In the genomic region with DNA sequence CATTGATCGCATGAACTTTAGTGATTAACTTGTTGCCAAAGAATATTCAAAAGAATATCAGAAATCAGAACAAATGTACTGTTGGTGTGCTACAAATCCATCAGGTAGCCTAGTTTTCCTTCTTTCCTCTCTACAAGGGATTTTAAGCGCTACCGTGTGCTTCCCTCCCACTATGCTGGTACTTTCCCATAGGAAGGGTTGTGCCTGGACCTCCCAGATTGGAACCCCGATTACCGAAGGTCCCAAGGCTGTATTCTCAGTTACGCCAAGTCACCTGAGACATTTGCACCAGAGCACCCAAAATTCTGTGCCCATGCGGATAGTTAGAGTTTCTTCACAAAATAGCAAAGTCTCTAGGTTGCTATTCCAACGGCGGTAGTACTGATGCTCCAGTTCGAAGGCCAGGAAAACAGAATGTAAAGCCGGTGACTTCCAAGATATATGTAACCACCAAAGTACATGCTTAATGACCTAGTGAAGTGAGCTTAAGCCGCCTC, we compare ENCODE assay signal across 8 cellular contexts. TPM values are rescaled to one million over a fixed set of nuclear protein-coding genes. Genes with fewer than 3 reads are reported as not detected.
DNase-seq lines count a peak whose midpoint lies in the region; ATAC-seq and TF ChIP-seq lines count a peak whose summit lies in the region.

No MANE protein-coding gene starts in this region.

- no peak for DNase-seq in activated T-cell treated with anti-CD3 and anti-CD28 coated beads, Interleukin-2, amount 50 U/mL, for 4 hours
- DNase-seq in activated T-cell treated with anti-CD3 and anti-CD28 coated beads, Interleukin-2, amount 50 U/mL, for 1 hour: no peak
- DNase-seq in NB4 (ENCODE audit: low read depth): no peak
- DNase-seq in nephron progenitor cell: no peak
- no peak for DNase-seq in NCI-H1436 (lab: John Stamatoyannopoulos, UW)
- DNase-seq in NCI-H187 treated with DMSO at 0.1 percent for 48 hours (lab: John Stamatoyannopoulos, UW): no peak
- DNase-seq in NCI-H446 treated with DMSO at 0.1 percent for 48 hours (lab: John Stamatoyannopoulos, UW): no peak

- H3K27ac Mint-ChIP-seq in nephron progenitor cell: no peak overlapping the region

- H3K36me3 ChIP-seq in duodenal mucosa (ENCODE audit: control insufficient read depth in 1 of 2, insufficient read depth in 2 of 2, low read length in 2 of 2): peaks cover 0 to 9% of the 10 kb centered on the region in 2 donors

- no peaks in the 10 kb centered on the region for H3K9me3 Mint-ChIP-seq in activated T-cell treated with anti-CD3 and anti-CD28 coated beads, Interleukin-2, amount 50 U/mL, for 4 hours
- H3K9me3 Mint-ChIP-seq in nephron progenitor cell: no peaks in the 10 kb centered on the region

- H3K27me3 Mint-ChIP-seq in activated T-cell treated with anti-CD3 and anti-CD28 coated beads, Interleukin-2, amount 50 U/mL, for 4 hours (ENCODE audit: low read depth): peaks cover 3% of the 10 kb centered on the region
- H3K27me3 Mint-ChIP-seq in nephron progenitor cell (ENCODE audit: low read depth, poor library complexity): peaks cover 31% of the 10 kb centered on the region

- peaks cover 25 to 30% of the 10 kb centered on the region in 2 donors for H3K4me1 ChIP-seq in duodenal mucosa (ENCODE audit: control insufficient read depth in 1 of 2, insufficient read depth in 2 of 2, low read length in 2 of 2)

- H3K4me3 ChIP-seq in NB4 (ENCODE audit: low read depth, low read length) (peak overlapping the region; percentile 97), duodenal mucosa (ENCODE audit: low read depth in 1 of 2, low read length in 2 of 2) (peak overlapping the region; percentile 90 to 92)

- peak overlapping the region; percentile 73 for H3K27ac ChIP-seq in duodenal mucosa (ENCODE audit: low read depth, low read length)

- no peak for TF ChIP-seq POLR2A in NB4 (IDR thresholded peaks at IDR 0.05; ENCODE audit: extremely low read depth, insufficient read length)

- peak overlapping the region; percentile 96 for H3K4me3 Mint-ChIP-seq in activated T-cell treated with anti-CD3 and anti-CD28 coated beads, Interleukin-2, amount 50 U/mL, for 4 hours
- H3K4me3 Mint-ChIP-seq in nephron progenitor cell: peak overlapping the region; percentile 95

- no peaks in the 10 kb centered on the region for H3K9me3 ChIP-seq in duodenal mucosa (ENCODE audit: control insufficient read depth in 1 of 2, low read length in 2 of 2)

- peaks cover 22% of the 10 kb centered on the region for H3K4me1 Mint-ChIP-seq in activated T-cell treated with anti-CD3 and anti-CD28 coated beads, Interleukin-2, amount 50 U/mL, for 4 hours (ENCODE audit: low read depth)
- H3K4me1 Mint-ChIP-seq in nephron progenitor cell: peaks cover 28% of the 10 kb centered on the region

- peak in 1 of 2 donors; percentile 1 for ATAC-seq in activated T-cell treated with anti-CD3 and anti-CD28 coated beads, Interleukin-2, amount 50 U/mL, for 4 hours

- H3K36me3 Mint-ChIP-seq in activated T-cell treated with anti-CD3 and anti-CD28 coated beads, Interleukin-2, amount 50 U/mL, for 4 hours (ENCODE audit: insufficient read depth): peaks cover 13% of the 10 kb centered on the region
- peaks cover 14% of the 10 kb centered on the region for H3K36me3 Mint-ChIP-seq in nephron progenitor cell (ENCODE audit: low read depth)

- peak overlapping the region; percentile 87 to 98 for H3K9ac ChIP-seq in duodenal mucosa (ENCODE audit: low read depth in 1 of 2, low read length in 2 of 2)

- no peak for TF ChIP-seq CTCF in NB4 (IDR thresholded peaks at IDR 0.05; ENCODE audit: low read depth, low read length)
- TF ChIP-seq CTCF in nephron progenitor cell (IDR thresholded peaks at IDR 0.05): no peak

- no peaks in the 10 kb centered on the region for H3K27me3 ChIP-seq in duodenal mucosa (ENCODE audit: control insufficient read depth in 1 of 2, insufficient read depth in 2 of 2, low read length in 2 of 2)

RNA-seq across cellular contexts. Expression of a gene that starts 23.4 kb away (rescaled TPM):
- total RNA-seq in activated T-cell treated with anti-CD3 and anti-CD28 coated beads, Interleukin-2, amount 50 U/mL, for 4 hours: 1 to 10 TPM; 1.2 to 2.7 (median 1.7) TPM
